Comparison of ENCODE assay signal across 29 cellular contexts in genomic region chr16:22161401-22161800, GRCh38. TPM values are rescaled to one million over a fixed set of nuclear protein-coding genes. Genes with fewer than 3 reads are reported as not detected.
DNase-seq lines count a peak whose midpoint lies in the region; ATAC-seq, FAIRE-seq and TF ChIP-seq lines count a peak whose summit lies in the region.
"Had no signal": no experiment of that assay in that cellular context is flagged by ENCODE, and none has a peak within 500 bp of the region (broad histone marks: within the 10 kb centered on the region; RNA-seq: fewer than 3 reads in every experiment).

No MANE protein-coding gene starts in this region.

- H3K4me3 ChIP-seq in HepG2 (replicated peaks in 1 of 3; ENCODE audit: insufficient read depth in 1 of 3, low read depth in 2 of 3, low read length in 3 of 3) = no peak overlapping the region
- no peak overlapping the region for H3K4me3 ChIP-seq in right lobe of liver
- no peak overlapping the region for H3K4me3 ChIP-seq in HEK293 (ENCODE audit: low read depth, low read length)
- no peak overlapping the region for H3K4me3 ChIP-seq in H1 (ENCODE audit: extremely low read depth in 1 of 4, insufficient read depth in 2 of 4, low read depth in 3 of 4, low read length in 4 of 4)
- H3K4me3 ChIP-seq in body of pancreas = no peak overlapping the region
- H3K4me3 ChIP-seq: BLaER1 treated with 17β-estradiol and CSF1 and Interleukin-3, amounts not matched to agents 10 nM and 100 nM; GM12878 had no signal

- no peak for TF ChIP-seq CTCF in HepG2 (CRISPR knock-in tag; IDR thresholded peaks at IDR 0.05)
- no peak for TF ChIP-seq CTCF in right lobe of liver (IDR thresholded peaks at IDR 0.05)
- TF ChIP-seq CTCF in HEK293 (tag by site-specific recombination; IDR thresholded peaks at IDR 0.05) = no peak
- no peak for TF ChIP-seq CTCF in H1 (IDR thresholded peaks at IDR 0.05; ENCODE audit: control extremely low read depth in 1 of 3, insufficient read depth in 1 of 3, low read depth in 1 of 3, low read length in 3 of 3)
- TF ChIP-seq CTCF in body of pancreas (IDR thresholded peaks at IDR 0.05) = no peak

- H3K4me1 ChIP-seq in HepG2 (ENCODE audit: insufficient read depth, low read length) (peaks cover 31% of the 10 kb centered on the region), right lobe of liver (peaks cover 0 to 5% (median 0%) of the 10 kb centered on the region in 4 donors), HEK293 (ENCODE audit: control insufficient read depth, insufficient read depth, low read length) (no peaks in the 10 kb centered on the region), H1 (replicated peaks in 1 of 4; ENCODE audit: control insufficient read depth in 3 of 4, insufficient read depth in 4 of 4, low read length in 3 of 4) (no peaks in the 10 kb centered on the region), body of pancreas (peaks cover 5% of the 10 kb centered on the region)
- H3K4me1 ChIP-seq: A549 had no signal

- H3K14ac ChIP-seq in H1 (ENCODE audit: insufficient read length) = no peak overlapping the region

- H4K5ac ChIP-seq in H1 (ENCODE audit: insufficient read length, low read depth, low read length) = no peak overlapping the region

- H3K18ac ChIP-seq in H1 (ENCODE audit: extremely low read depth, low read length) = no peak overlapping the region

- H3K4ac ChIP-seq in H1 (replicated peaks; ENCODE audit: insufficient read length, low read depth, low read length) = no peak overlapping the region

- H4K20me1 ChIP-seq in HepG2 (ENCODE audit: insufficient read depth, low read length) = no peaks in the 10 kb centered on the region
- no peaks in the 10 kb centered on the region for H4K20me1 ChIP-seq in H1 (replicated peaks in 1 of 2; ENCODE audit: control insufficient read depth in 1 of 2, insufficient read depth in 2 of 2, low read length in 2 of 2)
- H4K20me1 ChIP-seq: BLaER1 treated with 17β-estradiol and CSF1 and Interleukin-3, amounts not matched to agents 10 nM and 100 nM had no signal

- no peak for TF ChIP-seq RAD21 in HepG2 (CRISPR knock-in tag; IDR thresholded peaks at IDR 0.05)
- no peak for TF ChIP-seq RAD21 in H1 (IDR thresholded peaks at IDR 0.05 in 1 of 2, conservative IDR thresholded peaks at IDR 0.05 in 1 of 2; ENCODE audit: low read depth in 2 of 2, low read length in 2 of 2)

- H2AFZ ChIP-seq in HepG2 (ENCODE audit: low read length) = no peak overlapping the region
- H2AFZ ChIP-seq in H1 (ENCODE audit: low read length) = no peak overlapping the region

- TF ChIP-seq POLR2A in HepG2 (IDR thresholded peaks at IDR 0.05; ENCODE audit: insufficient read depth in 1 of 2, low read depth in 2 of 2, low read length in 2 of 2) (no peak), right lobe of liver (IDR thresholded peaks at IDR 0.05) (no peak), H1 (IDR thresholded peaks at IDR 0.05; ENCODE audit: control extremely low read depth in 1 of 2, low read depth in 2 of 2, low read length in 2 of 2) (no peak), body of pancreas (IDR thresholded peaks at IDR 0.05) (no peak)

- intact Hi-C loops in HepG2 (cut with micrococcal nuclease; ENCODE audit: unreplicated experiment) (no loop called here), right lobe of liver (cut with DNase I) (no loop called here), body of pancreas (cut with DNase I) (no loop called here)

- no peak overlapping the region for H4K8ac ChIP-seq in H1 (ENCODE audit: extremely low read depth, insufficient read depth, low read length)

- H3K27me3 ChIP-seq in HepG2 (ENCODE audit: control insufficient read depth in 1 of 2, insufficient read depth in 2 of 2, low read length in 2 of 2) (peaks cover 7 to 25% of the 10 kb centered on the region in 2 experiments; a peak in 4 of 5 replicates), right lobe of liver (no peaks in the 10 kb centered on the region), H1 (replicated peaks in 1 of 4; ENCODE audit: control insufficient read depth in 3 of 4, extremely low read depth in 1 of 4, insufficient read depth in 3 of 4, low read length in 3 of 4) (peaks cover 0 to 21% (median 14%) of the 10 kb centered on the region in 4 experiments; a peak in 6 of 7 replicates), body of pancreas (no peaks in the 10 kb centered on the region)
- H3K27me3 ChIP-seq: BLaER1 treated with 17β-estradiol and CSF1 and Interleukin-3, amounts not matched to agents 10 nM and 100 nM had no signal

- POLR2A ChIA-PET in HepG2 (lab: Yijun Ruan, JAX) = no interaction called here
- POLR2A ChIA-PET in HEK293 (lab: Yijun Ruan, JAX) = no interaction called here
- POLR2A ChIA-PET in H1 (lab: Charles Lee; ENCODE audit: partially characterized antibody) = interaction anchor here (2.1 kb wide), 1 partner anchor 20 kb away, joined by 5 read pairs; no protein-coding TSS in a partner anchor

- no peak overlapping the region for H2BK15ac ChIP-seq in H1 (ENCODE audit: low read length)

- no peak overlapping the region for H3K9ac ChIP-seq in HepG2 (ENCODE audit: insufficient read depth, low read depth, low read length)
- H3K9ac ChIP-seq in H1 (replicated peaks in 1 of 4; ENCODE audit: extremely low read depth in 1 of 4, low read depth in 3 of 4, low read length in 3 of 4) = no peak overlapping the region
- H3K9ac ChIP-seq: BLaER1 treated with 17β-estradiol and CSF1 and Interleukin-3, amounts not matched to agents 10 nM and 100 nM had no signal

- no peak overlapping the region for H2BK20ac ChIP-seq in H1 (ENCODE audit: low read length)

- H2AK5ac ChIP-seq in H1 (ENCODE audit: low read depth, low read length) = no peak overlapping the region

- H3K56ac ChIP-seq in H1 (replicated peaks; ENCODE audit: insufficient read length, low read depth, low read length) = peak overlapping the region; percentile 43

- H4K91ac ChIP-seq in H1 (replicated peaks; ENCODE audit: insufficient read length, low read length) = no peak overlapping the region

- H3K4me2 ChIP-seq in HepG2 (ENCODE audit: low read depth, low read length) (no peak overlapping the region), H1 (ENCODE audit: insufficient read depth in 1 of 2, low read depth in 2 of 2, low read length in 2 of 2) (peak overlapping the region in 1 of 2 experiments; percentile 69; a peak in 1 of 4 replicates)
- H3K4me2 ChIP-seq: BLaER1 treated with 17β-estradiol and CSF1 and Interleukin-3, amounts not matched to agents 10 nM and 100 nM had no signal

- peaks cover 11% of the 10 kb centered on the region; the same call in 1 of the 2 replicates for H3K23me2 ChIP-seq in H1 (ENCODE audit: low read depth, low read length)

- no peaks in the 10 kb centered on the region for H3K79me2 ChIP-seq in HepG2 (ENCODE audit: insufficient read depth, low read length)
- no peaks in the 10 kb centered on the region for H3K79me2 ChIP-seq in H1 (ENCODE audit: control insufficient read depth in 1 of 2, insufficient read depth in 2 of 2, low read length in 2 of 2)

- H3K9me3 ChIP-seq in HepG2 (ENCODE audit: low read length) (peaks cover under 1% of the 10 kb centered on the region; the same call in 1 of the 2 replicates), right lobe of liver (no peaks in the 10 kb centered on the region), HEK293 (ENCODE audit: control insufficient read depth, insufficient read depth, low read depth, low read length) (no peaks in the 10 kb centered on the region), H1 (ENCODE audit: insufficient read depth in 2 of 2, low read depth in 1 of 2, low read length in 1 of 2) (no peaks in the 10 kb centered on the region), body of pancreas (no peaks in the 10 kb centered on the region)

- no peak overlapping the region for H2BK12ac ChIP-seq in H1 (ENCODE audit: low read depth, low read length)

- CTCF ChIA-PET in HepG2 (lab: Yijun Ruan, JAX; ENCODE audit: low intra/inter-chr PET ratio, low total read pairs) = no interaction called here
- CTCF ChIA-PET in HEK293 (lab: Yijun Ruan, JAX) = interaction anchor here (0.6 to 0.9 kb wide), 2 partner anchors 13 to 27 kb away, joined by 3 read pairs; no protein-coding TSS in a partner anchor
- CTCF ChIA-PET in H1 (lab: Charles Lee; ENCODE audit: partially characterized antibody) = interaction anchor here (0.6 to 4.3 kb wide), 6 partner anchors 19 to 139 kb away, joined by 3 to 32 read pairs (median 4); no protein-coding TSS in a partner anchor

- no peaks in the 10 kb centered on the region for H3K79me1 ChIP-seq in H1 (ENCODE audit: low read depth, low read length)

- in situ Hi-C loops in HepG2 (cut with HindIII; ENCODE audit: extremely low pct_ligation_motif_present, low pct_unique_long_range_greater_than_20kb) = no loop called here

- TF ChIP-seq EP300 in HepG2 (IDR thresholded peaks at IDR 0.05; ENCODE audit: low read depth in 2 of 2, low read length in 2 of 2) (no peak), HepG2 (CRISPR knock-in tag; IDR thresholded peaks at IDR 0.05; ENCODE audit: borderline replicate concordance) (no peak), H1 (IDR thresholded peaks at IDR 0.05; ENCODE audit: borderline replicate concordance in 1 of 2, low read depth in 2 of 2, low read length in 2 of 2) (no peak)

- ATAC-seq in HepG2 (no peak), right lobe of liver (no peak), HG02870 (IDR thresholded peaks at IDR 0.05; ENCODE audit: unreplicated experiment) (no peak), HG02970 (IDR thresholded peaks at IDR 0.05; ENCODE audit: low FRiP score, unreplicated experiment) (no peak), body of pancreas (no peak)
- ATAC-seq: GM12878, Panc1 had no signal

- H3K36me3 ChIP-seq in HepG2 (replicated peaks in 1 of 2; ENCODE audit: control insufficient read depth in 1 of 2, insufficient read depth in 2 of 2, low read length in 2 of 2) (no peaks in the 10 kb centered on the region), right lobe of liver (no peaks in the 10 kb centered on the region), HEK293 (ENCODE audit: control insufficient read depth in 2 of 2, insufficient read depth in 1 of 2, low read length in 2 of 2) (no peaks in the 10 kb centered on the region), H1 (ENCODE audit: control insufficient read depth in 2 of 4, insufficient read depth in 4 of 4, low read length in 3 of 4) (no peaks in the 10 kb centered on the region), body of pancreas (replicated peaks in 1 of 2; ENCODE audit: insufficient read depth in 1 of 2, low read depth in 2 of 2) (no peaks in the 10 kb centered on the region)
- H3K36me3 ChIP-seq: BLaER1 treated with 17β-estradiol and CSF1 and Interleukin-3, amounts not matched to agents 10 nM and 100 nM had no signal

- peak; percentile 42 for FAIRE-seq in HepG2 (lab: Jason Lieb, UNC)
- FAIRE-seq in H1 (lab: Jason Lieb, UNC) = no peak
- FAIRE-seq: A549, G401.6, GM12878 had no signal

- no peak for DNase-seq in HepG2 (ENCODE audit: low spot score)
- DNase-seq in right lobe of liver = no peak
- no peak for DNase-seq in H1 (ENCODE audit: low read depth in 1 of 2, low spot score in 2 of 2)
- DNase-seq in body of pancreas = no peak
- DNase-seq: AML-193; CD4-positive, alpha-beta T cell; COR-L47; Kasumi-1; NCI-H1092 treated with DMSO at 0.1 percent for 48 hours; NCI-H1436; NCI-H187; NCI-H2081 treated with DMSO at 0.1 percent for 48 hours; NCI-H2171; NCI-H226; NCI-H510A; NCI-H69; SHP77 had no signal

- no peak overlapping the region for H2BK5ac ChIP-seq in H1 (ENCODE audit: low read depth, low read length)

- no TSS peak for BruUV-seq in HepG2 (replicated peaks; lab: Mats Ljungman, UMichigan)

- H3K23ac ChIP-seq in H1 (ENCODE audit: insufficient read length) = no peak overlapping the region

- H2BK120ac ChIP-seq in H1 (replicated peaks; ENCODE audit: low read depth, low read length) = no peak overlapping the region

- no peak overlapping the region for H3K27ac ChIP-seq in HepG2 (ENCODE audit: extremely low read length, insufficient read depth, low read length)
- H3K27ac ChIP-seq in right lobe of liver = no peak overlapping the region
- no peak overlapping the region for H3K27ac ChIP-seq in HEK293 (ENCODE audit: extremely low read depth, low read depth, low read length)
- H3K27ac ChIP-seq in H1 (ENCODE audit: low read depth, low read length) = no peak overlapping the region
- no peak overlapping the region for H3K27ac ChIP-seq in body of pancreas
- H3K27ac ChIP-seq: A549; BLaER1 treated with 17β-estradiol and CSF1 and Interleukin-3, amounts not matched to agents 10 nM and 100 nM; RWPE1 had no signal

RNA-seq across cellular contexts. Expression of gene SDR42E2, which starts 0.9 kb away (rescaled TPM):
- total RNA-seq in HepG2 (2016; rRNA removed; fragmentation: Illumina TruSeq; extraction: Trizol) = 0.11 TPM in 1 of 2 replicates, not detected in the other
- total RNA-seq in HepG2 (2016; cell fraction: cytosol; rRNA removed; fragmentation: Illumina TruSeq; extraction: Trizol; ENCODE audit: low read depth) = 0.44 and 0.71 TPM in 2 replicates
- 0.13 TPM in 1 of 2 replicates, not detected in the other for total RNA-seq in HepG2 (2016; cell fraction: insoluble cytoplasmic fraction; rRNA removed; fragmentation: Illumina TruSeq; extraction: Trizol)
- total RNA-seq in HepG2 (2016; cell fraction: membrane; rRNA removed; fragmentation: Illumina TruSeq; extraction: Trizol) = 0.17 and 0.28 TPM in 2 replicates
- 0.37 and 0.60 TPM in 2 replicates for total RNA-seq in HepG2 (2016; cell fraction: nucleus; rRNA removed; fragmentation: Illumina TruSeq; extraction: Trizol)
- polyA plus RNA-seq in HepG2 (2011; rRNA removed) = 0.05 TPM in 1 of 2 replicates, not detected in the other
- polyA plus RNA-seq in HepG2 (2011; cell fraction: cytosol; rRNA removed) = not detected in 2 replicates
- polyA plus RNA-seq in HepG2 (2011; cell fraction: nucleus; rRNA removed) = 0.07 and 0.10 TPM in 2 replicates
- 0.17 and 0.23 TPM in 2 replicates for polyA plus RNA-seq in HepG2 (2012)
- 0.05 and 0.08 TPM in 2 replicates for polyA plus RNA-seq in HepG2 (2016; cell fraction: cytosol; fragmentation: Illumina TruSeq; extraction: Trizol; ENCODE audit: low read depth)
- not detected in 2 replicates for polyA plus RNA-seq in HepG2 (2016; cell fraction: insoluble cytoplasmic fraction; fragmentation: Illumina TruSeq; extraction: Trizol; ENCODE audit: low read depth)
- 0.07 TPM in 1 of 2 replicates, not detected in the other for polyA plus RNA-seq in HepG2 (2016; cell fraction: membrane; fragmentation: Illumina TruSeq; extraction: Trizol; ENCODE audit: low read depth)
- not detected in 2 replicates for polyA plus RNA-seq in HepG2 (2016; cell fraction: nucleus; fragmentation: Illumina TruSeq; extraction: Trizol; ENCODE audit: insufficient read depth, low read depth)
- 0.05 and 0.14 TPM in 2 replicates for polyA minus RNA-seq in HepG2 (2011; rRNA and poly(A)+ RNA removed; ENCODE audit: low replicate concordance)
- polyA minus RNA-seq in HepG2 (2011; cell fraction: cytosol; rRNA and poly(A)+ RNA removed) = 0.26 TPM in 1 of 2 replicates, not detected in the other
- 0.50 and 0.77 TPM in 2 replicates for polyA minus RNA-seq in HepG2 (2011; cell fraction: nucleus; rRNA and poly(A)+ RNA removed)
- total RNA-seq in right lobe of liver = not detected
- total RNA-seq in H1 (2021; fragmentation: NEBNext Ultra II Directional; extraction: Animal tissue kit (Norgen Biotek cat#: 25700)) = not detected in 2 replicates
- 0.08 and 0.25 TPM in 2 replicates for polyA plus RNA-seq in H1 (2011; rRNA removed)
- polyA plus RNA-seq in H1 (2011; cell fraction: cytosol; rRNA removed) = 0.05 TPM
- polyA plus RNA-seq in H1 (2011; cell fraction: nucleus; rRNA removed) = 0.50 TPM
- polyA plus RNA-seq in H1 (2012, experiment 1 of 2) = 0.11 to 0.21 TPM (median 0.14 TPM) in 4 replicates
- polyA plus RNA-seq in H1 (2012, experiment 2 of 2) = not detected
- polyA plus RNA-seq in H1 (2013, experiment 1 of 2) = 0.16 TPM
- polyA plus RNA-seq in H1 (2013, experiment 2 of 2) = 0.07 TPM
- 0.07 and 0.13 TPM in 2 replicates for polyA minus RNA-seq in H1 (2011; rRNA and poly(A)+ RNA removed)
- not detected for polyA minus RNA-seq in H1 (2011; cell fraction: cytosol; rRNA and poly(A)+ RNA removed)
- 0.20 TPM for polyA minus RNA-seq in H1 (2011; cell fraction: nucleus; rRNA and poly(A)+ RNA removed)
- total RNA-seq in body of pancreas = under 1 TPM in 1 of 2 donors, not detected in 1; 0.66 TPM
- total RNA-seq: GM12878, H4, M059J, SK-MEL-5 had no signal
- polyA plus RNA-seq: A549 had no signal

RNA-seq across cellular contexts. Expression of gene EEF2K, which starts 44.7 kb away (rescaled TPM):
- total RNA-seq in HepG2 (2016; rRNA removed; fragmentation: Illumina TruSeq; extraction: Trizol) (14.3 and 23.8 TPM in 2 replicates), right lobe of liver (10 to 100 TPM in 5 of 6 experiments, 1 to 10 TPM in 1; 10.0 to 17.5 (median 11.5) TPM), body of pancreas (10 to 100 TPM; 23.6 to 25.1 TPM)
- total RNA-seq in HepG2 (2016; cell fraction: cytosol; rRNA removed; fragmentation: Illumina TruSeq; extraction: Trizol; ENCODE audit: low read depth) = 3.2 and 3.4 TPM in 2 replicates
- total RNA-seq in HepG2 (2016; cell fraction: insoluble cytoplasmic fraction; rRNA removed; fragmentation: Illumina TruSeq; extraction: Trizol) = 12.5 and 22.8 TPM in 2 replicates
- total RNA-seq in HepG2 (2016; cell fraction: membrane; rRNA removed; fragmentation: Illumina TruSeq; extraction: Trizol) = 8.3 and 8.6 TPM in 2 replicates
- 20.0 and 25.8 TPM in 2 replicates for total RNA-seq in HepG2 (2016; cell fraction: nucleus; rRNA removed; fragmentation: Illumina TruSeq; extraction: Trizol)
- polyA plus RNA-seq in HepG2 (2011; rRNA removed) (20.0 and 22.0 TPM in 2 replicates), H1 (2011; rRNA removed) (14.9 and 16.3 TPM in 2 replicates)
- 7.4 and 8.9 TPM in 2 replicates for polyA plus RNA-seq in HepG2 (2011; cell fraction: cytosol; rRNA removed)
- 47.8 and 56.1 TPM in 2 replicates for polyA plus RNA-seq in HepG2 (2011; cell fraction: nucleus; rRNA removed)
- polyA plus RNA-seq in HepG2 (2012) = 11.0 and 12.1 TPM in 2 replicates
- polyA plus RNA-seq in HepG2 (2016; cell fraction: cytosol; fragmentation: Illumina TruSeq; extraction: Trizol; ENCODE audit: low read depth) = 1.1 and 1.2 TPM in 2 replicates
- 8.7 and 10.9 TPM in 2 replicates for polyA plus RNA-seq in HepG2 (2016; cell fraction: insoluble cytoplasmic fraction; fragmentation: Illumina TruSeq; extraction: Trizol; ENCODE audit: low read depth)
- 2.6 and 3.0 TPM in 2 replicates for polyA plus RNA-seq in HepG2 (2016; cell fraction: membrane; fragmentation: Illumina TruSeq; extraction: Trizol; ENCODE audit: low read depth)
- polyA plus RNA-seq in HepG2 (2016; cell fraction: nucleus; fragmentation: Illumina TruSeq; extraction: Trizol; ENCODE audit: insufficient read depth, low read depth) = 33.2 and 35.2 TPM in 2 replicates
- 52.0 and 57.8 TPM in 2 replicates for polyA minus RNA-seq in HepG2 (2011; rRNA and poly(A)+ RNA removed; ENCODE audit: low replicate concordance)
- polyA minus RNA-seq in HepG2 (2011; cell fraction: cytosol; rRNA and poly(A)+ RNA removed) = 14.7 and 15.5 TPM in 2 replicates
- 23.9 and 25.6 TPM in 2 replicates for polyA minus RNA-seq in HepG2 (2011; cell fraction: nucleus; rRNA and poly(A)+ RNA removed)
- 30.2 and 30.5 TPM in 2 replicates for total RNA-seq in H1 (2021; fragmentation: NEBNext Ultra II Directional; extraction: Animal tissue kit (Norgen Biotek cat#: 25700))
- polyA plus RNA-seq in H1 (2011; cell fraction: cytosol; rRNA removed) = 11.8 TPM
- polyA plus RNA-seq in H1 (2011; cell fraction: nucleus; rRNA removed) = 31.1 TPM
- 10.5 to 14.2 TPM (median 13.2 TPM) in 4 replicates for polyA plus RNA-seq in H1 (2012, experiment 1 of 2)
- polyA plus RNA-seq in H1 (2012, experiment 2 of 2) = 9.7 TPM
- 12.2 TPM for polyA plus RNA-seq in H1 (2013, experiment 1 of 2)
- polyA plus RNA-seq in H1 (2013, experiment 2 of 2) = 14.9 TPM
- polyA minus RNA-seq in H1 (2011; rRNA and poly(A)+ RNA removed) = 49.2 and 51.9 TPM in 2 replicates
- polyA minus RNA-seq in H1 (2011; cell fraction: cytosol; rRNA and poly(A)+ RNA removed) = 23.4 TPM
- polyA minus RNA-seq in H1 (2011; cell fraction: nucleus; rRNA and poly(A)+ RNA removed) = 13.7 TPM
